In the genomic region with DNA sequence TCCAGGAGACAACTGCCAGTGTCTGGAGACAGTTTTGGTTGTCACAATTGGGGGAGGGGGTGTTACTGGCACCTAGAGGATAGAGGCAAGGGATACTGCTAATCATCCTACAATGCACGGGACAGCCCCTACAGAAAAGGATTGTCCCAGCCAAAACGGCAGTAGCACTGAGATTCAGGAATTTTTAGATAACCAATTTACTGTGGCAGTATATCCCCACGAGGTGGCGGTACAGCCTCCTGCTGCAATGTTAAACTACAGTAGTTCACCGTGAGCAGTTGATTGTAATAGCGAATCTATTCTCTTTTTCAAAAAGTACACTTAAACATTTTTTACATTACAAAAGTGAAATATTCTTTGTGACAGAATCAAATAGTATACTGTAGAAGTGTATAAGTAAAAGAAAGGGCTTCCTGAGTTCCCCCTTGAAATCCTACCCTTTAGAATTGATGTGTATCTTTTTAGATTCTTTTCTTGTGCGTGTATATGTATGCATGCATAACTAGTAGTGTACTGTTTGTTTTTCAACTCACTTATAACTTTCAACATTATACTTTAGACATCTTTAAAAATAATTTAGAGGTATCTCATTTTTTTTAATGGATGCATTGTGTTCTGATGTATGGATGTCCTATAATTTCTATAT, we compare ENCODE assay signal across 8 cellular contexts. TPM values are rescaled to one million over a fixed set of nuclear protein-coding genes. Genes with fewer than 3 reads are reported as not detected.
DNase-seq lines count a peak whose midpoint lies in the region; FAIRE-seq and TF ChIP-seq lines count a peak whose summit lies in the region.
"Not testable (repeated sequence)": the region's sequence is repeated elsewhere in the genome, so short reads cannot be mapped to it uniquely, and the experiment has no call there.

No MANE protein-coding gene starts in this region.

- peak; percentile 86 for FAIRE-seq in endometrium (lab: Jason Lieb, UNC)

- DNase-seq in GM12865 (ENCODE audit: low read depth) (peak; percentile 63), NCI-H1694 (lab: John Stamatoyannopoulos, UW) (peak; percentile 57), T-helper 1 cell (peak; percentile 27 to 60 (median 31)), uterus (peak; percentile 59 to 60)
- peak; percentile 34 for DNase-seq in activated T-helper 2 cell treated with anti-CD3 and anti-CD28 coated beads, Interferon-gamma antibody, Interleukin-2, Interleukin-4, amounts not matched to agents 10 μg/mL and 5 μg/mL and 100 μg/mL, durations not matched to agents 14 hours and 24 hours and 36 hours (ENCODE audit: low spot score)
- peak; percentile 17 to 60 (median 28) for DNase-seq in stimulated activated CD4-positive, alpha-beta T cell treated with anti-CD3 and anti-CD28 coated beads, Interleukin-12 subunit alpha, Interleukin-12 subunit beta, amount 100 ng/mL, for 48 hours (ENCODE audit: low read depth in 2 of 3, low spot score in 1 of 3)

- H3K27me3 Mint-ChIP-seq in activated T-helper 2 cell treated with anti-CD3 and anti-CD28 coated beads, Interferon-gamma antibody, Interleukin-2, Interleukin-4, amounts not matched to agents 10 μg/mL and 5 μg/mL and 100 μg/mL, durations not matched to agents 14 hours and 24 hours and 36 hours (ENCODE audit: low read depth): peaks cover 10% of the 10 kb centered on the region

- not testable (repeated sequence) for H3K4me1 ChIP-seq in liver (ENCODE audit: control insufficient read depth in 4 of 4, insufficient read depth in 4 of 4, low read length in 3 of 4); uterus

- TF ChIP-seq CTCF in GM12865 (IDR thresholded peaks at IDR 0.05; ENCODE audit: insufficient read depth, low read depth, low read length, missing control alignments) (peak; percentile 37), liver (IDR thresholded peaks at IDR 0.05; ENCODE audit: low read depth, low read length, missing input control) (peak; percentile 41), uterus (IDR thresholded peaks at IDR 0.05) (peak; percentile 35 to 57 (median 48))

- not testable (repeated sequence) for H3K27ac Mint-ChIP-seq in activated T-helper 2 cell treated with anti-CD3 and anti-CD28 coated beads, Interferon-gamma antibody, Interleukin-2, Interleukin-4, amounts not matched to agents 10 μg/mL and 5 μg/mL and 100 μg/mL, durations not matched to agents 14 hours and 24 hours and 36 hours

- peak; percentile 66 to 72 for TF ChIP-seq RAD21 in liver (IDR thresholded peaks at IDR 0.05)

- H3K36me3 ChIP-seq in liver (ENCODE audit: control insufficient read depth in 4 of 4, insufficient read depth in 3 of 4, low read depth in 1 of 4, low read length in 3 of 4); uterus: not testable (repeated sequence)

- not testable (repeated sequence) for H3K27ac ChIP-seq in liver (ENCODE audit: low read depth in 1 of 2, low read length in 2 of 2); uterus

- H3K4me1 Mint-ChIP-seq in activated T-helper 2 cell treated with anti-CD3 and anti-CD28 coated beads, Interferon-gamma antibody, Interleukin-2, Interleukin-4, amounts not matched to agents 10 μg/mL and 5 μg/mL and 100 μg/mL, durations not matched to agents 14 hours and 24 hours and 36 hours (ENCODE audit: low read depth): not testable (repeated sequence)

- intact Hi-C loops in activated T-helper 2 cell treated with anti-CD3 and anti-CD28 coated beads, Interferon-gamma antibody, Interleukin-2, Interleukin-4, amounts not matched to agents 10 μg/mL and 5 μg/mL and 100 μg/mL, durations not matched to agents 14 hours and 24 hours and 36 hours (cut with micrococcal nuclease); uterus (cut with DNase I; ENCODE audit: low total_unique reads): not testable (repeated sequence)

- H3K4me3 ChIP-seq in GM12865 (ENCODE audit: low read depth, low read length); liver (ENCODE audit: low read depth in 1 of 3, low read length in 3 of 3); uterus: not testable (repeated sequence)

- H3K27me3 ChIP-seq in liver (ENCODE audit: control insufficient read depth in 4 of 4, insufficient read depth in 4 of 4, low read length in 3 of 4); uterus: not testable (repeated sequence)

- H3K9me3 ChIP-seq in liver (ENCODE audit: control insufficient read depth in 4 of 4, low read length in 3 of 4); uterus: not testable (repeated sequence)

- not testable (repeated sequence) for H3K4me3 Mint-ChIP-seq in activated T-helper 2 cell treated with anti-CD3 and anti-CD28 coated beads, Interferon-gamma antibody, Interleukin-2, Interleukin-4, amounts not matched to agents 10 μg/mL and 5 μg/mL and 100 μg/mL, durations not matched to agents 14 hours and 24 hours and 36 hours (ENCODE audit: low read depth)

- not testable (repeated sequence) for TF ChIP-seq POLR2A in uterus (IDR thresholded peaks at IDR 0.05)

- not testable (repeated sequence) for H3K9ac ChIP-seq in liver (ENCODE audit: low read depth in 1 of 2, low read length in 2 of 2)

- H3K9me3 Mint-ChIP-seq in activated T-helper 2 cell treated with anti-CD3 and anti-CD28 coated beads, Interferon-gamma antibody, Interleukin-2, Interleukin-4, amounts not matched to agents 10 μg/mL and 5 μg/mL and 100 μg/mL, durations not matched to agents 14 hours and 24 hours and 36 hours: not testable (repeated sequence)

- H3K36me3 Mint-ChIP-seq in activated T-helper 2 cell treated with anti-CD3 and anti-CD28 coated beads, Interferon-gamma antibody, Interleukin-2, Interleukin-4, amounts not matched to agents 10 μg/mL and 5 μg/mL and 100 μg/mL, durations not matched to agents 14 hours and 24 hours and 36 hours (ENCODE audit: low read depth): not testable (repeated sequence)

- WGBS in liver: 12% methylated on average over 7 of the region's 7 CpGs

RNA-seq across cellular contexts. Expression of a gene that starts 30.4 kb away (rescaled TPM):
- total RNA-seq in activated T-helper 2 cell treated with anti-CD3 and anti-CD28 coated beads, Interferon-gamma antibody, Interleukin-2, Interleukin-4, amounts not matched to agents 10 μg/mL and 5 μg/mL and 100 μg/mL, durations not matched to agents 14 hours and 24 hours and 36 hours: 5.7 and 6.3 TPM in 2 replicates
- total RNA-seq in liver (1 to 10 TPM in 1 of 2 donors, under 1 TPM in 1; 0.89 to 1.8 TPM), uterus (10 to 100 TPM in 2 of 4 donors, 1 to 10 TPM in 2; 1.5 to 17.6 (median 9.8) TPM)
- under 1 TPM; 0.17 to 0.63 TPM for polyA plus RNA-seq in liver

RNA-seq across cellular contexts. Expression of a gene that starts 31.4 kb away (rescaled TPM):
- not detected in 2 replicates for total RNA-seq in activated T-helper 2 cell treated with anti-CD3 and anti-CD28 coated beads, Interferon-gamma antibody, Interleukin-2, Interleukin-4, amounts not matched to agents 10 μg/mL and 5 μg/mL and 100 μg/mL, durations not matched to agents 14 hours and 24 hours and 36 hours
- total RNA-seq in liver (under 1 TPM; 0.05 to 0.08 TPM), uterus (under 1 TPM in 1 of 4 donors, not detected in 3; 0.07 TPM)
- polyA plus RNA-seq in liver: under 1 TPM; 0.20 to 0.25 TPM
